Comparison of ENCODE assay signal across 22 cellular contexts in genomic region chr3:53091011-53091410, GRCh38.
"Had no signal": no experiment of that assay in that cellular context is flagged by ENCODE, and none has a peak within 500 bp of the region (broad histone marks: within the 10 kb centered on the region; RNA-seq: fewer than 3 reads in every experiment).

No MANE protein-coding gene starts in this region.

- H3K36me3 ChIP-seq: MG63 had no signal

- H3K9me3 ChIP-seq: MG63, SJCRH30 had no signal

- H3K27me3 ChIP-seq: MG63, SJCRH30 had no signal

- FAIRE-seq: RCC 7860 had no signal

- DNase-seq: Karpas-422, KG1, MG63, NCI-H1092, NCI-H1105 treated with DMSO at 0.1 percent for 48 hours, NCI-H1417 treated with DMSO at 0.1 percent for 48 hours, NCI-H146, NCI-H1694 treated with DMSO at 0.1 percent for 48 hours, NCI-H1930, NCI-H2081, NCI-H2107, NCI-H226, NCI-H446, NCI-H510A, NCI-H524 treated with DMSO at 0.1 percent for 48 hours, NCI-H69, NCI-H774, RPMI8226, SHP77 treated with DMSO at 0.1 percent for 48 hours, SJCRH30 had no signal

- H3K4me1 ChIP-seq: SJCRH30 had no signal

- ATAC-seq: SK-N-SH treated with all-trans-retinoic acid at 6 μM for 48 hours had no signal

- H3K4me3 ChIP-seq: MG63, SJCRH30 had no signal

- H3K27ac ChIP-seq: SJCRH30 had no signal
